15 cellular contexts compared by ENCODE assay signal in genomic region chr4:77175201-77175610, GRCh38.
"Had no signal": no experiment of that assay in that cellular context is flagged by ENCODE, and none has a peak within 500 bp of the region (broad histone marks: within the 10 kb centered on the region; RNA-seq: fewer than 3 reads in every experiment).

No MANE protein-coding gene starts in this region.

- DNase-seq: activated CD4-positive, alpha-beta memory T cell treated with anti-CD3 and anti-CD28 coated beads, Interleukin-2, amount 10 ng/mL, durations not matched to agents 7 days and 5 days; activated CD8-positive, alpha-beta memory T cell treated with anti-CD3 and anti-CD28 coated beads, Interleukin-2, amount 50 U/mL, for 4 hours; activated naive CD8-positive, alpha-beta T cell treated with anti-CD3 and anti-CD28 coated beads, Interleukin-2, amount 10 ng/mL, durations not matched to agents 7 days and 5 days; anterior cingulate cortex; cerebellar nuclear complex; hypothalamus; left lung; pancreas; stimulated activated CD4-positive, alpha-beta T cell treated with anti-CD3 and anti-CD28 coated beads, Interleukin-15, amount 100 ng/mL, for 24 hours; stimulated activated CD4-positive, alpha-beta T cell treated with anti-CD3 and anti-CD28 coated beads, Interleukin-4, amount 100 ng/mL, for 24 hours; stimulated activated naive CD8-positive, alpha-beta T cell treated with anti-CD3 and anti-CD28 coated beads, Interleukin-15, amount 100 ng/mL, for 72 hours; thyroid gland had no signal

- H3K9me3 Mint-ChIP-seq: activated CD4-positive, alpha-beta memory T cell treated with anti-CD3 and anti-CD28 coated beads, Interleukin-2, amount 10 ng/mL, durations not matched to agents 7 days and 5 days; activated naive CD8-positive, alpha-beta T cell treated with anti-CD3 and anti-CD28 coated beads, Interleukin-2, amount 10 ng/mL, durations not matched to agents 7 days and 5 days; dendritic cell treated with granulocyte-macrophage colony-stimulating factor and Interleukin-4, amounts not matched to agents 40 ng/mL and 50 ng/mL, for 4 days; neural crest cell; stimulated activated naive CD8-positive, alpha-beta T cell treated with anti-CD3 and anti-CD28 coated beads, Interleukin-15, amount 100 ng/mL, for 72 hours had no signal

- H3K4me1 ChIP-seq: left lung, pancreas, thyroid gland, vagina had no signal

- H3K36me3 ChIP-seq: pancreas, thyroid gland, vagina had no signal

- H3K4me1 Mint-ChIP-seq: activated CD4-positive, alpha-beta memory T cell treated with anti-CD3 and anti-CD28 coated beads, Interleukin-2, amount 10 ng/mL, durations not matched to agents 7 days and 5 days; activated naive CD8-positive, alpha-beta T cell treated with anti-CD3 and anti-CD28 coated beads, Interleukin-2, amount 10 ng/mL, durations not matched to agents 7 days and 5 days; stimulated activated naive CD8-positive, alpha-beta T cell treated with anti-CD3 and anti-CD28 coated beads, Interleukin-15, amount 100 ng/mL, for 72 hours had no signal

- ATAC-seq: left lung; pancreas; stimulated activated naive CD8-positive, alpha-beta T cell treated with anti-CD3 and anti-CD28 coated beads, Interleukin-15, amount 100 ng/mL, for 72 hours had no signal

- H3K27ac Mint-ChIP-seq: activated CD4-positive, alpha-beta memory T cell treated with anti-CD3 and anti-CD28 coated beads, Interleukin-2, amount 10 ng/mL, durations not matched to agents 7 days and 5 days; activated naive CD8-positive, alpha-beta T cell treated with anti-CD3 and anti-CD28 coated beads, Interleukin-2, amount 10 ng/mL, durations not matched to agents 7 days and 5 days; dendritic cell treated with granulocyte-macrophage colony-stimulating factor and Interleukin-4, amounts not matched to agents 40 ng/mL and 50 ng/mL, for 4 days; stimulated activated naive CD8-positive, alpha-beta T cell treated with anti-CD3 and anti-CD28 coated beads, Interleukin-15, amount 100 ng/mL, for 72 hours had no signal

- H3K9me3 ChIP-seq: left lung, pancreas, thyroid gland, vagina had no signal

- H3K4me3 ChIP-seq: left lung, pancreas, thyroid gland, vagina had no signal

- H3K27me3 ChIP-seq: left lung, pancreas, thyroid gland, vagina had no signal

- H3K27ac ChIP-seq: left lung, pancreas, thyroid gland, vagina had no signal

- H3K4me3 Mint-ChIP-seq: activated CD4-positive, alpha-beta memory T cell treated with anti-CD3 and anti-CD28 coated beads, Interleukin-2, amount 10 ng/mL, durations not matched to agents 7 days and 5 days; activated naive CD8-positive, alpha-beta T cell treated with anti-CD3 and anti-CD28 coated beads, Interleukin-2, amount 10 ng/mL, durations not matched to agents 7 days and 5 days; dendritic cell treated with granulocyte-macrophage colony-stimulating factor and Interleukin-4, amounts not matched to agents 40 ng/mL and 50 ng/mL, for 4 days; neural crest cell; stimulated activated naive CD8-positive, alpha-beta T cell treated with anti-CD3 and anti-CD28 coated beads, Interleukin-15, amount 100 ng/mL, for 72 hours had no signal

- H3K27me3 Mint-ChIP-seq: dendritic cell treated with granulocyte-macrophage colony-stimulating factor and Interleukin-4, amounts not matched to agents 40 ng/mL and 50 ng/mL, for 4 days had no signal
